ENCODE assay signal across 8 cellular contexts in genomic region chr2:37570773-37571570, GRCh38.
DNase-seq lines count a peak whose midpoint lies in the region; ATAC-seq and TF ChIP-seq lines count a peak whose summit lies in the region.

No MANE protein-coding gene starts in this region.

- TF ChIP-seq CTCF in GM12865 (IDR thresholded peaks at IDR 0.05; ENCODE audit: insufficient read depth, low read depth, low read length, missing control alignments) (no peak), fibroblast of lung (conservative IDR thresholded peaks at IDR 0.05 in 1 of 2, IDR thresholded peaks at IDR 0.05 in 1 of 2; ENCODE audit: low read depth in 1 of 2, low read length in 2 of 2) (no peak), progenitor cell of endocrine pancreas (IDR thresholded peaks at IDR 0.05; ENCODE audit: unreplicated experiment) (no peak)

- H3K27me3 ChIP-seq in fibroblast of lung (ENCODE audit: control insufficient read depth, insufficient read depth, low read length): no peaks in the 10 kb centered on the region

- no peak overlapping the region for H3K9ac ChIP-seq in fibroblast of lung (ENCODE audit: insufficient read depth, low read length)

- peak overlapping the region; percentile 13 for H3K4me3 Mint-ChIP-seq in stimulated activated effector memory CD8-positive, alpha-beta T cell treated with anti-CD3 and anti-CD28 coated beads, Interleukin-12 subunit alpha, Interleukin-12 subunit beta, amount 100 ng/mL, for 72 hours
- H3K4me3 Mint-ChIP-seq in progenitor cell of endocrine pancreas (ENCODE audit: low read depth): no peak overlapping the region

- H3K27ac Mint-ChIP-seq in stimulated activated effector memory CD8-positive, alpha-beta T cell treated with anti-CD3 and anti-CD28 coated beads, Interleukin-12 subunit alpha, Interleukin-12 subunit beta, amount 100 ng/mL, for 72 hours: peak overlapping the region; percentile 39
- H3K27ac Mint-ChIP-seq in progenitor cell of endocrine pancreas: no peak overlapping the region

- no peak overlapping the region for H2AFZ ChIP-seq in fibroblast of lung (ENCODE audit: low read length)

- H3K4me1 ChIP-seq in fibroblast of lung (ENCODE audit: control insufficient read depth, extremely low read depth, insufficient read depth, low read length): peaks cover 35% of the 10 kb centered on the region

- H3K4me2 ChIP-seq in fibroblast of lung (ENCODE audit: extremely low read depth, insufficient read depth, low read length): peak overlapping the region; percentile 74

- H3K4me1 Mint-ChIP-seq in stimulated activated effector memory CD8-positive, alpha-beta T cell treated with anti-CD3 and anti-CD28 coated beads, Interleukin-12 subunit alpha, Interleukin-12 subunit beta, amount 100 ng/mL, for 72 hours: peaks cover 31% of the 10 kb centered on the region
- H3K4me1 Mint-ChIP-seq in progenitor cell of endocrine pancreas (ENCODE audit: low read depth): peaks cover 12% of the 10 kb centered on the region

- H3K36me3 Mint-ChIP-seq in stimulated activated effector memory CD8-positive, alpha-beta T cell treated with anti-CD3 and anti-CD28 coated beads, Interleukin-12 subunit alpha, Interleukin-12 subunit beta, amount 100 ng/mL, for 72 hours: no peaks in the 10 kb centered on the region
- no peaks in the 10 kb centered on the region for H3K36me3 Mint-ChIP-seq in progenitor cell of endocrine pancreas (ENCODE audit: insufficient read depth)

- peak overlapping the region; percentile 76 for H3K27ac ChIP-seq in fibroblast of lung (ENCODE audit: insufficient read depth, low read length)

- H4K20me1 ChIP-seq in fibroblast of lung (ENCODE audit: control insufficient read depth, extremely low read depth, insufficient read depth, low read length): no peaks in the 10 kb centered on the region

- H3K9me3 Mint-ChIP-seq in stimulated activated effector memory CD8-positive, alpha-beta T cell treated with anti-CD3 and anti-CD28 coated beads, Interleukin-12 subunit alpha, Interleukin-12 subunit beta, amount 100 ng/mL, for 72 hours: no peaks in the 10 kb centered on the region
- H3K9me3 Mint-ChIP-seq in progenitor cell of endocrine pancreas (ENCODE audit: low read depth): no peaks in the 10 kb centered on the region

- DNase-seq in GM12865 (ENCODE audit: low read depth) (peak; percentile 97), HPDE6-E6E7 (ENCODE audit: extremely low spot score) (peak; percentile 37), fibroblast of lung (ENCODE audit: low read depth in 2 of 2) (peak; percentile 79 to 95), left lobe of liver (ENCODE audit: low spot score) (no peak), GM19238 (ENCODE audit: insufficient read length, low spot score) (no peak), progenitor cell of endocrine pancreas (ENCODE audit: low spot score, unreplicated experiment) (no peak)
- peak in 1 of 2 donors; percentile 82 for DNase-seq in stimulated activated effector memory CD8-positive, alpha-beta T cell treated with anti-CD3 and anti-CD28 coated beads, Interleukin-12 subunit alpha, Interleukin-12 subunit beta, amount 100 ng/mL, for 72 hours (ENCODE audit: low spot score in 2 of 2)

- H3K4me3 ChIP-seq in GM12865 (ENCODE audit: low read depth, low read length) (peak overlapping the region; percentile 32), fibroblast of lung (replicated peaks in 1 of 4; ENCODE audit: control extremely low read depth in 1 of 4, insufficient read depth in 1 of 4, low read depth in 3 of 4, low read length in 4 of 4) (no peak overlapping the region)

- no peaks in the 10 kb centered on the region for H3K9me3 ChIP-seq in fibroblast of lung (ENCODE audit: control insufficient read depth, insufficient read depth, low read depth, low read length)

- ATAC-seq in GM21447 (IDR thresholded peaks at IDR 0.05; ENCODE audit: unreplicated experiment) (peak; percentile 88), left lobe of liver (no peak)
- peak; percentile 98 for ATAC-seq in stimulated activated effector memory CD8-positive, alpha-beta T cell treated with anti-CD3 and anti-CD28 coated beads, Interleukin-12 subunit alpha, Interleukin-12 subunit beta, amount 100 ng/mL, for 72 hours

- no peaks in the 10 kb centered on the region for H3K79me2 ChIP-seq in fibroblast of lung (ENCODE audit: control insufficient read depth, insufficient read depth, low read length)

- no peaks in the 10 kb centered on the region for H3K36me3 ChIP-seq in fibroblast of lung (ENCODE audit: control insufficient read depth, insufficient read depth, low read length)

- no peaks in the 10 kb centered on the region for H3K27me3 Mint-ChIP-seq in progenitor cell of endocrine pancreas

Comparison
In these comparisons a context has a peak if more than half of its experiments do, and no peak if none do; other contexts are left out.
1. DNase-seq: peak in GM12865 (single experiment), HPDE6-E6E7 (single experiment) and fibroblast of lung (2 of 2); none in left lobe of liver (single experiment), GM19238 (single experiment) and progenitor cell of endocrine pancreas (single experiment).